19 cellular contexts compared by ENCODE assay signal in genomic region chr11:381501-382072, GRCh38. TPM values are rescaled to one million over a fixed set of nuclear protein-coding genes. Genes with fewer than 3 reads are reported as not detected.
DNase-seq lines count a peak whose midpoint lies in the region; ATAC-seq and TF ChIP-seq lines count a peak whose summit lies in the region.
"Had no signal": no experiment of that assay in that cellular context is flagged by ENCODE, and none has a peak within 500 bp of the region (broad histone marks: within the 10 kb centered on the region; RNA-seq: fewer than 3 reads in every experiment).

No MANE protein-coding gene starts in this region.

- no peak for TF ChIP-seq CTCF in Caco-2 (IDR thresholded peaks at IDR 0.05; ENCODE audit: insufficient read depth in 1 of 2, low read depth in 1 of 2, low read length in 1 of 2, severe bottlenecking in 1 of 2, unreplicated experiment in 1 of 2)
- no peak for TF ChIP-seq CTCF in WTC11 (IDR thresholded peaks at IDR 0.05)
- no peak for TF ChIP-seq CTCF in neural progenitor cell (IDR thresholded peaks at IDR 0.05)

- peaks cover 1% of the 10 kb centered on the region for H3K36me3 Mint-ChIP-seq in activated naive CD8-positive, alpha-beta T cell treated with anti-CD3 and anti-CD28 coated beads, Interleukin-2, amount 10 ng/mL, durations not matched to agents 7 days and 5 days
- H3K36me3 Mint-ChIP-seq in activated naive CD8-positive, alpha-beta T cell treated with anti-CD3 and anti-CD28 coated beads for 36 hours: no peaks in the 10 kb centered on the region
- H3K36me3 Mint-ChIP-seq in Caco-2 (ENCODE audit: insufficient read depth, unreplicated experiment) (peaks cover 22% of the 10 kb centered on the region), WTC11 (peaks cover 7% of the 10 kb centered on the region), neural progenitor cell (peaks cover 24% of the 10 kb centered on the region)
- H3K36me3 Mint-ChIP-seq: CD4-positive, alpha-beta memory T cell had no signal

- H3K27me3 ChIP-seq in Caco-2 (replicated peaks; ENCODE audit: control insufficient read depth, insufficient read depth, low read length) (no peaks in the 10 kb centered on the region), neural progenitor cell (no peaks in the 10 kb centered on the region)

- POLR2A ChIA-PET in activated naive CD8-positive, alpha-beta T cell treated with anti-CD3 and anti-CD28 coated beads, Interleukin-2, amount 10 ng/mL, durations not matched to agents 7 days and 5 days (lab: Charles Lee): no interaction called here
- POLR2A ChIA-PET in Caco-2 (lab: Charles Lee): no interaction called here
- POLR2A ChIA-PET in WTC11 (lab: Charles Lee): no interaction called here

- H3K36me3 ChIP-seq in Caco-2 (ENCODE audit: control insufficient read depth, insufficient read depth, low read length): no peaks in the 10 kb centered on the region
- H3K36me3 ChIP-seq in neural progenitor cell: no peaks in the 10 kb centered on the region

- no peak overlapping the region for H3K4me3 ChIP-seq in Caco-2 (ENCODE audit: low read depth, low read length)
- H3K4me3 ChIP-seq in neural progenitor cell: no peak overlapping the region
- H3K4me3 ChIP-seq: HAP-1 had no signal

- no peak overlapping the region for H3K27ac ChIP-seq in neural progenitor cell
- H3K27ac ChIP-seq: 22Rv1, C4-2B, HL-60 had no signal

- H3K27ac Mint-ChIP-seq in activated naive CD8-positive, alpha-beta T cell treated with anti-CD3 and anti-CD28 coated beads, Interleukin-2, amount 10 ng/mL, durations not matched to agents 7 days and 5 days: peak overlapping the region; percentile 6
- H3K27ac Mint-ChIP-seq in activated naive CD8-positive, alpha-beta T cell treated with anti-CD3 and anti-CD28 coated beads for 36 hours: no peak overlapping the region
- peak overlapping the region; percentile 12 for H3K27ac Mint-ChIP-seq in Caco-2 (ENCODE audit: unreplicated experiment)
- H3K27ac Mint-ChIP-seq in WTC11: peak overlapping the region; percentile 65; the same call in 1 of the 2 replicates
- peak overlapping the region; percentile 62 for H3K27ac Mint-ChIP-seq in neural progenitor cell
- H3K27ac Mint-ChIP-seq: CD4-positive, alpha-beta memory T cell had no signal

- intact Hi-C loops in Caco-2 (cut with micrococcal nuclease; ENCODE audit: unreplicated experiment): no loop called here

- no peak overlapping the region for H3K4me2 ChIP-seq in neural progenitor cell

- H3K4me3 Mint-ChIP-seq in activated naive CD8-positive, alpha-beta T cell treated with anti-CD3 and anti-CD28 coated beads, Interleukin-2, amount 10 ng/mL, durations not matched to agents 7 days and 5 days: no peak overlapping the region
- no peak overlapping the region for H3K4me3 Mint-ChIP-seq in activated naive CD8-positive, alpha-beta T cell treated with anti-CD3 and anti-CD28 coated beads for 36 hours
- no peak overlapping the region for H3K4me3 Mint-ChIP-seq in Caco-2 (ENCODE audit: unreplicated experiment)
- H3K4me3 Mint-ChIP-seq in WTC11: no peak overlapping the region
- peak overlapping the region; percentile 55 for H3K4me3 Mint-ChIP-seq in neural progenitor cell
- H3K4me3 Mint-ChIP-seq: CD4-positive, alpha-beta memory T cell had no signal

- DNase-seq in activated naive CD8-positive, alpha-beta T cell treated with anti-CD3 and anti-CD28 coated beads, Interleukin-2, amount 10 ng/mL, durations not matched to agents 7 days and 5 days: no peak
- no peak for DNase-seq in activated naive CD8-positive, alpha-beta T cell treated with anti-CD3 and anti-CD28 coated beads for 36 hours
- DNase-seq in Caco-2 (no peak), WTC11 (ENCODE audit: low spot score) (no peak), neural progenitor cell (ENCODE audit: low spot score) (no peak), pons (ENCODE audit: low spot score) (no peak), HuH-7 (ENCODE audit: low spot score) (no peak), hippocampal formation (lab: John Stamatoyannopoulos, UW) (no peak)
- DNase-seq: DND-41, GDM1, GOT3, IMR-90, KBM-7 had no signal

- CTCF ChIA-PET in Caco-2 (lab: Charles Lee): no interaction called here
- CTCF ChIA-PET in WTC11 (lab: Charles Lee): no interaction called here

- no peaks in the 10 kb centered on the region for H4K20me1 ChIP-seq in neural progenitor cell (ENCODE audit: low read depth)

- H3K9me3 ChIP-seq in Caco-2 (peaks cover 9% of the 10 kb centered on the region), neural progenitor cell (ENCODE audit: low read depth) (no peaks in the 10 kb centered on the region)
- H3K9me3 ChIP-seq: HAP-1 had no signal

- no peak overlapping the region for H2AFZ ChIP-seq in neural progenitor cell (replicated peaks)

- no peaks in the 10 kb centered on the region for H3K79me2 ChIP-seq in neural progenitor cell (ENCODE audit: low read depth)

- H3K4me1 ChIP-seq in Caco-2 (peaks cover 6% of the 10 kb centered on the region; the same call in 1 of the 2 replicates), neural progenitor cell (no peaks in the 10 kb centered on the region)
- H3K4me1 ChIP-seq: HAP-1 had no signal

- BruUV-seq in Caco-2 (replicated peaks; lab: Mats Ljungman, UMichigan): no TSS peak

- ATAC-seq in activated naive CD8-positive, alpha-beta T cell treated with anti-CD3 and anti-CD28 coated beads, Interleukin-2, amount 10 ng/mL, durations not matched to agents 7 days and 5 days (ENCODE audit: low read depth): no peak
- no peak for ATAC-seq in WTC11

- H3K9me3 Mint-ChIP-seq in activated naive CD8-positive, alpha-beta T cell treated with anti-CD3 and anti-CD28 coated beads, Interleukin-2, amount 10 ng/mL, durations not matched to agents 7 days and 5 days: peaks cover under 1% of the 10 kb centered on the region
- peaks cover under 1% of the 10 kb centered on the region for H3K9me3 Mint-ChIP-seq in activated naive CD8-positive, alpha-beta T cell treated with anti-CD3 and anti-CD28 coated beads for 36 hours
- H3K9me3 Mint-ChIP-seq in Caco-2 (ENCODE audit: unreplicated experiment): no peaks in the 10 kb centered on the region
- H3K9me3 Mint-ChIP-seq in WTC11: peaks cover 2% of the 10 kb centered on the region
- H3K9me3 Mint-ChIP-seq in neural progenitor cell: peaks cover 8% of the 10 kb centered on the region

- H3K4me1 Mint-ChIP-seq in activated naive CD8-positive, alpha-beta T cell treated with anti-CD3 and anti-CD28 coated beads, Interleukin-2, amount 10 ng/mL, durations not matched to agents 7 days and 5 days: peaks cover 4% of the 10 kb centered on the region
- H3K4me1 Mint-ChIP-seq in activated naive CD8-positive, alpha-beta T cell treated with anti-CD3 and anti-CD28 coated beads for 36 hours: peaks cover 2% of the 10 kb centered on the region
- H3K4me1 Mint-ChIP-seq in Caco-2 (ENCODE audit: low read depth, unreplicated experiment): no peaks in the 10 kb centered on the region
- no peaks in the 10 kb centered on the region for H3K4me1 Mint-ChIP-seq in WTC11
- H3K4me1 Mint-ChIP-seq in neural progenitor cell: peaks cover 5% of the 10 kb centered on the region

- no peaks in the 10 kb centered on the region for H3F3A ChIP-seq in neural progenitor cell (ENCODE audit: low read depth)

- peaks cover 5% of the 10 kb centered on the region for H3K27me3 Mint-ChIP-seq in activated naive CD8-positive, alpha-beta T cell treated with anti-CD3 and anti-CD28 coated beads, Interleukin-2, amount 10 ng/mL, durations not matched to agents 7 days and 5 days
- H3K27me3 Mint-ChIP-seq in activated naive CD8-positive, alpha-beta T cell treated with anti-CD3 and anti-CD28 coated beads for 36 hours: no peaks in the 10 kb centered on the region
- H3K27me3 Mint-ChIP-seq in Caco-2 (ENCODE audit: insufficient read depth, unreplicated experiment) (no peaks in the 10 kb centered on the region), WTC11 (ENCODE audit: low read depth) (peaks cover 1% of the 10 kb centered on the region; the same call in 1 of the 2 replicates), neural progenitor cell (ENCODE audit: insufficient read depth, low read depth) (peaks cover 13% of the 10 kb centered on the region)

- H3K9ac ChIP-seq in neural progenitor cell: no peak overlapping the region

TF ChIP-seq in WTC11, 78 proteins besides CTCF, POLR2A, EP300 and RAD21 (continues in another document):
- no peak for TF ChIP-seq SOX15 (CRISPR knock-in tag; IDR thresholded peaks at IDR 0.05)
- no peak for TF ChIP-seq ZNF396 (CRISPR knock-in tag; IDR thresholded peaks at IDR 0.05; ENCODE audit: borderline replicate concordance)

RNA-seq across cellular contexts. Expression of gene B4GALNT4, which starts 12.3 kb away (rescaled TPM):
- 1 to 10 TPM; 1.1 TPM for total RNA-seq in activated naive CD8-positive, alpha-beta T cell treated with anti-CD3 and anti-CD28 coated beads, Interleukin-2, amount 10 ng/mL, durations not matched to agents 7 days and 5 days
- 1 to 10 TPM; 1.1 to 1.9 TPM for total RNA-seq in activated naive CD8-positive, alpha-beta T cell treated with anti-CD3 and anti-CD28 coated beads for 36 hours
- 30.7 and 35.6 TPM in 2 replicates for total RNA-seq in Caco-2 (2022)
- 88.0 to 113 TPM (median 97.8 TPM) in 3 replicates for total RNA-seq in WTC11 (2021)
- total RNA-seq in neural progenitor cell (ENCODE audit: low replicate concordance): 16.4 and 110 TPM in 2 replicates

RNA-seq across cellular contexts. Expression of gene PKP3, which starts 12.4 kb away (rescaled TPM):
- total RNA-seq in activated naive CD8-positive, alpha-beta T cell treated with anti-CD3 and anti-CD28 coated beads, Interleukin-2, amount 10 ng/mL, durations not matched to agents 7 days and 5 days: under 1 TPM; 0.30 to 0.45 TPM
- total RNA-seq in activated naive CD8-positive, alpha-beta T cell treated with anti-CD3 and anti-CD28 coated beads for 36 hours: not detected
- total RNA-seq in Caco-2 (2022) (143 and 149 TPM in 2 replicates), WTC11 (2021) (17.3 to 23.4 TPM (median 21.4 TPM) in 3 replicates), neural progenitor cell (ENCODE audit: low replicate concordance) (6.5 and 8.5 TPM in 2 replicates)
- total RNA-seq: A673; CD4-positive, alpha-beta memory T cell had no signal

RNA-seq across cellular contexts. Expression of gene SIGIRR, which starts 33.2 kb away (rescaled TPM):
- total RNA-seq in activated naive CD8-positive, alpha-beta T cell treated with anti-CD3 and anti-CD28 coated beads, Interleukin-2, amount 10 ng/mL, durations not matched to agents 7 days and 5 days: 100 to 1,000 TPM; 273 to 276 TPM
- 10 to 100 TPM; 26.4 to 27.2 TPM for total RNA-seq in activated naive CD8-positive, alpha-beta T cell treated with anti-CD3 and anti-CD28 coated beads for 36 hours
- total RNA-seq in Caco-2 (2022) (119 and 124 TPM in 2 replicates), WTC11 (2021) (85.2 to 98.9 TPM (median 91.8 TPM) in 3 replicates), neural progenitor cell (ENCODE audit: low replicate concordance) (5.4 and 8.4 TPM in 2 replicates)
